Comparison of ENCODE assay signal across 1 cellular context in the genomic region with DNA sequence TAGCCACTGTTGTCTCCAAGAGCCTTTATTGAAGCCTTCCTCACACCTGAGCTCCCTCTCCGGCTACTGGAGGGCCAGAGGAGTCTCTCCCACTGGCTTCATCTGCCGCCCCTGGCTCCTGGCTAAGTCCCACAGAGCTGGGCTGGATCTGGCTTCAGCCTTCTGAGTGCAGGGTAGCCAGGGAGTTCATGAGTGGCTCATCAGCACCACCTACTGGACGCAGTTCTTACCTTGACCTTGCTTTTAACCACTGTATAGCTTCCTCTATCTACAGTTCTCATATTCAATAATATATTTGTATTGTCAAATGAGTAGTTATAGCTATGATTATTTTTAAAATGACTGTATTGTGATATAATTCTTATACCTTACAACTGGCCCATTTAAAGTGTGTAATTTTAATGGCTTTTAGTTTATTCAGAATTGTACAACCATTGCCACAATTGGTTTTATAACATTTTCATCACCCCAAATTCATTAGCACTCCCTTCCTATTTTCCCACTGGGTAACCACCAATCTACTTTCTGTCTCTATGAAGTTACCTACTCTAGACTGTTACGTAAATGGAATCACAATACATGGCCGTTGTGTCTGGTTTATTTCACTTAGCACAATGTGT.
A peak's percentile ranks its signal among the peaks of the same experiment; 100 is the strongest.
TF ChIP-seq lines count a peak whose summit lies in the region.

No MANE protein-coding gene starts in this region.

TF ChIP-seq in HepG2, 621 proteins besides CTCF, POLR2A, EP300 and RAD21 (continues in another document):
- no peak for TF ChIP-seq PRDM4 (CRISPR knock-in tag; IDR thresholded peaks at IDR 0.05; ENCODE audit: borderline replicate concordance)
- no peak for TF ChIP-seq PHF21A (CRISPR knock-in tag; IDR thresholded peaks at IDR 0.05)
- TF ChIP-seq ATF3 (CRISPR knock-in tag; IDR thresholded peaks at IDR 0.05): no peak
- 0 out of 4 replicates have a peak, but pooled peaks of 1 of the 2 experiments have one; percentile 56 for TF ChIP-seq HMGXB4 (CRISPR knock-in tag; IDR thresholded peaks at IDR 0.05; ENCODE audit: borderline replicate concordance in 1 of 2, low read depth in 1 of 2)
- TF ChIP-seq JUND (CRISPR knock-in tag; IDR thresholded peaks at IDR 0.05): no peak
- TF ChIP-seq ZNF800 (CRISPR knock-in tag; IDR thresholded peaks at IDR 0.05): no peak
- no peak for TF ChIP-seq ZFP91 (CRISPR knock-in tag; IDR thresholded peaks at IDR 0.05; ENCODE audit: borderline replicate concordance)
- peak; percentile 31; the same call in 1 of the 2 replicates for TF ChIP-seq GATAD2A (CRISPR knock-in tag; IDR thresholded peaks at IDR 0.05)
- TF ChIP-seq IRF2 (CRISPR knock-in tag; IDR thresholded peaks at IDR 0.05): peak; percentile 47; the same call in 1 of the 2 replicates
- peak; percentile 37; the same call in 1 of the 2 replicates for TF ChIP-seq RXRB (CRISPR knock-in tag; IDR thresholded peaks at IDR 0.05; ENCODE audit: borderline replicate concordance)
- TF ChIP-seq ZNF572 (CRISPR knock-in tag; IDR thresholded peaks at IDR 0.05): no peak
- TF ChIP-seq ZSCAN21 (CRISPR knock-in tag; IDR thresholded peaks at IDR 0.05; ENCODE audit: borderline replicate concordance): no peak
- TF ChIP-seq, protein P1, sequence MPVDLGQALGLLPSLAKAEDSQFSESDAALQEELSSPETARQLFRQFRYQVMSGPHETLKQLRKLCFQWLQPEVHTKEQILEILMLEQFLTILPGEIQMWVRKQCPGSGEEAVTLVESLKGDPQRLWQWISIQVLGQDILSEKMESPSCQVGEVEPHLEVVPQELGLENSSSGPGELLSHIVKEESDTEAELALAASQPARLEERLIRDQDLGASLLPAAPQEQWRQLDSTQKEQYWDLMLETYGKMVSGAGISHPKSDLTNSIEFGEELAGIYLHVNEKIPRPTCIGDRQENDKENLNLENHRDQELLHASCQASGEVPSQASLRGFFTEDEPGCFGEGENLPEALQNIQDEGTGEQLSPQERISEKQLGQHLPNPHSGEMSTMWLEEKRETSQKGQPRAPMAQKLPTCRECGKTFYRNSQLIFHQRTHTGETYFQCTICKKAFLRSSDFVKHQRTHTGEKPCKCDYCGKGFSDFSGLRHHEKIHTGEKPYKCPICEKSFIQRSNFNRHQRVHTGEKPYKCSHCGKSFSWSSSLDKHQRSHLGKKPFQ (CRISPR knock-in tag; IDR thresholded peaks at IDR 0.05; ENCODE audit: insufficient replicate concordance): no peak
- TF ChIP-seq PATZ1 (CRISPR knock-in tag; IDR thresholded peaks at IDR 0.05): no peak
- no peak for TF ChIP-seq ZNF879 (CRISPR knock-in tag; IDR thresholded peaks at IDR 0.05)
- TF ChIP-seq CBX1 (IDR thresholded peaks at IDR 0.05; ENCODE audit: low read depth): no peak
- peak; percentile 57; the same call in 1 of the 2 replicates for TF ChIP-seq ELF3 (CRISPR knock-in tag; IDR thresholded peaks at IDR 0.05)
- no peak for TF ChIP-seq POLR2AphosphoS2 (IDR thresholded peaks at IDR 0.05; ENCODE audit: low read depth, low read length)
- no peak for TF ChIP-seq FIP1L1 (IDR thresholded peaks at IDR 0.05; ENCODE audit: borderline replicate concordance, insufficient read depth, low read depth, low read length)
- no peak for TF ChIP-seq MZF1 (CRISPR knock-in tag; IDR thresholded peaks at IDR 0.05; ENCODE audit: borderline replicate concordance)
- no peak for TF ChIP-seq FOXO1 (CRISPR knock-in tag; IDR thresholded peaks at IDR 0.05)
- no peak for TF ChIP-seq ZEB1 (IDR thresholded peaks at IDR 0.05; ENCODE audit: insufficient replicate concordance, low read depth)
- TF ChIP-seq ZNF335 (CRISPR knock-in tag; IDR thresholded peaks at IDR 0.05): no peak
- no peak for TF ChIP-seq ZMYM4 (CRISPR knock-in tag; IDR thresholded peaks at IDR 0.05)
- no peak for TF ChIP-seq SMAD1 (CRISPR knock-in tag; IDR thresholded peaks at IDR 0.05; ENCODE audit: borderline replicate concordance, low read depth)
- no peak for TF ChIP-seq SATB2 (CRISPR knock-in tag; IDR thresholded peaks at IDR 0.05)
- TF ChIP-seq SOX13 (IDR thresholded peaks at IDR 0.05): no peak
- TF ChIP-seq SOX13 (CRISPR knock-in tag; conservative IDR thresholded peaks at IDR 0.05 in 1 of 2, IDR thresholded peaks at IDR 0.05 in 1 of 2): no peak
- no peak for TF ChIP-seq ZNF552 (CRISPR knock-in tag; IDR thresholded peaks at IDR 0.05; ENCODE audit: borderline replicate concordance)
- TF ChIP-seq ISL2 (CRISPR knock-in tag; IDR thresholded peaks at IDR 0.05): no peak
- no peak for TF ChIP-seq ZSCAN12 (CRISPR knock-in tag; IDR thresholded peaks at IDR 0.05)
- TF ChIP-seq GPN1 (CRISPR knock-in tag; IDR thresholded peaks at IDR 0.05; ENCODE audit: borderline replicate concordance): no peak
- TF ChIP-seq XRCC5 (optimal IDR thresholded peaks at IDR 0.05; ENCODE audit: low read length): peak; percentile 23
- no peak for TF ChIP-seq SOX5 (CRISPR knock-in tag; IDR thresholded peaks at IDR 0.05; ENCODE audit: borderline replicate concordance)
- no peak for TF ChIP-seq NCOR1 (IDR thresholded peaks at IDR 0.05; ENCODE audit: borderline replicate concordance, low read length)
- TF ChIP-seq, protein P2, sequence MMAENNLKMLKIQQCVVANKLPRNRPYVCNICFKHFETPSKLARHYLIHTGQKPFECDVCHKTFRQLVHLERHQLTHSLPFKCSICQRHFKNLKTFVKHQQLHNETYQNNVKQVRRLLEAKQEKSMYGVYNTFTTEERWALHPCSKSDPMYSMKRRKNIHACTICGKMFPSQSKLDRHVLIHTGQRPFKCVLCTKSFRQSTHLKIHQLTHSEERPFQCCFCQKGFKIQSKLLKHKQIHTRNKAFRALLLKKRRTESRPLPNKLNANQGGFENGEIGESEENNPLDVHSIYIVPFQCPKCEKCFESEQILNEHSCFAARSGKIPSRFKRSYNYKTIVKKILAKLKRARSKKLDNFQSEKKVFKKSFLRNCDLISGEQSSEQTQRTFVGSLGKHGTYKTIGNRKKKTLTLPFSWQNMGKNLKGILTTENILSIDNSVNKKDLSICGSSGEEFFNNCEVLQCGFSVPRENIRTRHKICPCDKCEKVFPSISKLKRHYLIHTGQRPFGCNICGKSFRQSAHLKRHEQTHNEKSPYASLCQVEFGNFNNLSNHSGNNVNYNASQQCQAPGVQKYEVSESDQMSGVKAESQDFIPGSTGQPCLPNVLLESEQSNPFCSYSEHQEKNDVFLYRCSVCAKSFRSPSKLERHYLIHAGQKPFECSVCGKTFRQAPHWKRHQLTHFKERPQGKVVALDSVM (CRISPR knock-in tag; IDR thresholded peaks at IDR 0.05): no peak
- TF ChIP-seq, protein P3, sequence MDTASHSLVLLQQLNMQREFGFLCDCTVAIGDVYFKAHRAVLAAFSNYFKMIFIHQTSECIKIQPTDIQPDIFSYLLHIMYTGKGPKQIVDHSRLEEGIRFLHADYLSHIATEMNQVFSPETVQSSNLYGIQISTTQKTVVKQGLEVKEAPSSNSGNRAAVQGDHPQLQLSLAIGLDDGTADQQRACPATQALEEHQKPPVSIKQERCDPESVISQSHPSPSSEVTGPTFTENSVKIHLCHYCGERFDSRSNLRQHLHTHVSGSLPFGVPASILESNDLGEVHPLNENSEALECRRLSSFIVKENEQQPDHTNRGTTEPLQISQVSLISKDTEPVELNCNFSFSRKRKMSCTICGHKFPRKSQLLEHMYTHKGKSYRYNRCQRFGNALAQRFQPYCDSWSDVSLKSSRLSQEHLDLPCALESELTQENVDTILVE (CRISPR knock-in tag; IDR thresholded peaks at IDR 0.05): no peak
- no peak for TF ChIP-seq RAD51 (IDR thresholded peaks at IDR 0.05; ENCODE audit: borderline replicate concordance)
- no peak for TF ChIP-seq TBL1XR1 (IDR thresholded peaks at IDR 0.05; ENCODE audit: borderline replicate concordance, low read length, partially characterized antibody)
- no peak for TF ChIP-seq MXD4 (CRISPR knock-in tag; IDR thresholded peaks at IDR 0.05)
- no peak for TF ChIP-seq ZSCAN9 (CRISPR knock-in tag; IDR thresholded peaks at IDR 0.05; ENCODE audit: borderline replicate concordance)
- TF ChIP-seq NKX3-1 (CRISPR knock-in tag; IDR thresholded peaks at IDR 0.05): no peak
- no peak for TF ChIP-seq SRF (IDR thresholded peaks at IDR 0.05; ENCODE audit: low read depth, low read length)
- no peak for TF ChIP-seq ZNF761 (CRISPR knock-in tag; conservative IDR thresholded peaks at IDR 0.05)
- no peak for TF ChIP-seq NR3C1 (CRISPR knock-in tag; IDR thresholded peaks at IDR 0.05)
- no peak for TF ChIP-seq NR2F6 (IDR thresholded peaks at IDR 0.05)
- peak; percentile 23; the same call in 1 of the 2 replicates for TF ChIP-seq NR2F6 (CRISPR knock-in tag; IDR thresholded peaks at IDR 0.05)
- TF ChIP-seq ZNF138 (CRISPR knock-in tag; IDR thresholded peaks at IDR 0.05; ENCODE audit: low read depth): no peak
- no peak for TF ChIP-seq ZNF660 (CRISPR knock-in tag; IDR thresholded peaks at IDR 0.05; ENCODE audit: borderline replicate concordance, low read depth)
